Comparison of ENCODE assay signal across 9 cellular contexts in genomic region chr19:18846862-18847515, GRCh38. TPM values are rescaled to one million over a fixed set of nuclear protein-coding genes. Genes with fewer than 3 reads are reported as not detected.
DNase-seq lines count a peak whose midpoint lies in the region; ATAC-seq, FAIRE-seq and TF ChIP-seq lines count a peak whose summit lies in the region.
"Had no signal": no experiment of that assay in that cellular context is flagged by ENCODE, and none has a peak within 500 bp of the region (broad histone marks: within the 10 kb centered on the region; RNA-seq: fewer than 3 reads in every experiment).

No MANE protein-coding gene starts in this region.

- CTCF ChIA-PET in CD4-positive, alpha-beta memory T cell (lab: Charles Lee; ENCODE audit: partially characterized antibody), result interaction anchor here (0.6 to 4.9 kb wide), 34 partner anchors 9 to 422 kb away, joined by 3 to 31 read pairs (median 8); partner anchors contain the start of genes COPE, ELL, FKBP8 and KXD1
- CTCF ChIA-PET in activated naive CD4-positive, alpha-beta T cell treated with anti-CD3 and anti-CD28 coated beads for 36 hours (lab: Charles Lee), result interaction anchor here (0.6 to 5.2 kb wide), 24 partner anchors 9 to 385 kb away, joined by 3 to 41 read pairs (median 4); partner anchors contain the start of genes REX1BD and UPF1

- H3K27ac ChIP-seq in CD4-positive, alpha-beta memory T cell (ENCODE audit: low read depth, low read length), result no peak overlapping the region
- peak overlapping the region in 1 of 2 donors; percentile 13 for H3K27ac ChIP-seq in ovary
- H3K27ac ChIP-seq in tibial artery, result peak overlapping the region; percentile 83 to 84

- peaks cover 37% of the 10 kb centered on the region for H3K36me3 ChIP-seq in CD4-positive, alpha-beta memory T cell (ENCODE audit: insufficient read depth, low read length)
- H3K36me3 ChIP-seq in ovary, result no peaks in the 10 kb centered on the region
- H3K36me3 ChIP-seq in tibial artery, result peaks cover 20 to 22% (median 21%) of the 10 kb centered on the region in 3 donors

- no peak for FAIRE-seq in frontal cortex (lab: Jason Lieb, UNC)

- peaks cover 0 to 3% (median 0%) of the 10 kb centered on the region in 8 donors for H3K9me3 Mint-ChIP-seq in CD4-positive, alpha-beta memory T cell
- no peaks in the 10 kb centered on the region for H3K9me3 Mint-ChIP-seq in HFFc6
- no peaks in the 10 kb centered on the region for H3K9me3 Mint-ChIP-seq in activated naive CD4-positive, alpha-beta T cell treated with anti-CD3 and anti-CD28 coated beads for 36 hours

- H3K27ac Mint-ChIP-seq in CD4-positive, alpha-beta memory T cell, result peak overlapping the region; percentile 42 to 89 (median 63)
- peak overlapping the region; percentile 97 for H3K27ac Mint-ChIP-seq in HFFc6
- no peak overlapping the region for H3K27ac Mint-ChIP-seq in activated naive CD4-positive, alpha-beta T cell treated with anti-CD3 and anti-CD28 coated beads for 36 hours

- peak; percentile 58 to 64 (median 62) for DNase-seq in CD4-positive, alpha-beta memory T cell
- DNase-seq in HFFc6 (peak; percentile 73), RPMI8226 (peak; percentile 66), frontal cortex (ENCODE audit: low spot score in 2 of 2) (peak; percentile 73 to 84), ovary (peak; percentile 78 to 88 (median 84)), tibial artery (peak; percentile 82 to 87)
- peak; percentile 79 for DNase-seq in activated naive CD4-positive, alpha-beta T cell treated with anti-CD3 and anti-CD28 coated beads for 36 hours

- no peaks in the 10 kb centered on the region for H3K27me3 ChIP-seq in CD4-positive, alpha-beta memory T cell (ENCODE audit: insufficient read depth, low read length)
- H3K27me3 ChIP-seq in ovary (no peaks in the 10 kb centered on the region), tibial artery (no peaks in the 10 kb centered on the region)

- no peak for TF ChIP-seq POLR2A in ovary (IDR thresholded peaks at IDR 0.05)

- TF ChIP-seq EP300 in ovary (IDR thresholded peaks at IDR 0.05), result no peak

- no peaks in the 10 kb centered on the region for H3K27me3 Mint-ChIP-seq in CD4-positive, alpha-beta memory T cell
- no peaks in the 10 kb centered on the region; the same call in 1 of the 2 replicates for H3K27me3 Mint-ChIP-seq in HFFc6 (ENCODE audit: insufficient read depth)
- H3K27me3 Mint-ChIP-seq in activated naive CD4-positive, alpha-beta T cell treated with anti-CD3 and anti-CD28 coated beads for 36 hours (ENCODE audit: low read depth), result no peaks in the 10 kb centered on the region

- peaks cover 29 to 64% of the 10 kb centered on the region in 2 donors for H3K36me3 Mint-ChIP-seq in CD4-positive, alpha-beta memory T cell
- H3K36me3 Mint-ChIP-seq in HFFc6 (ENCODE audit: low read depth), result peaks cover 8% of the 10 kb centered on the region; the same call in 1 of the 2 replicates
- H3K36me3 Mint-ChIP-seq in activated naive CD4-positive, alpha-beta T cell treated with anti-CD3 and anti-CD28 coated beads for 36 hours (ENCODE audit: low read depth), result peaks cover 29% of the 10 kb centered on the region

- peak; percentile 95 for TF ChIP-seq CTCF in HFFc6 (IDR thresholded peaks at IDR 0.05)
- TF ChIP-seq CTCF in ovary (IDR thresholded peaks at IDR 0.05), result peak; percentile 76 to 81 (median 80)
- peak; percentile 80 to 81 for TF ChIP-seq CTCF in tibial artery (IDR thresholded peaks at IDR 0.05)

- intact Hi-C loops in CD4-positive, alpha-beta memory T cell (cut with micrococcal nuclease), result loop anchor here (1.0 to 5.0 kb wide), 3 partner anchors 253 to 395 kb away; no protein-coding TSS in a partner anchor
- intact Hi-C loops in activated naive CD4-positive, alpha-beta T cell treated with anti-CD3 and anti-CD28 coated beads for 36 hours (cut with micrococcal nuclease), result loop anchor here (1.0 to 5.0 kb wide), 3 partner anchors 253 to 375 kb away; no protein-coding TSS in a partner anchor
- intact Hi-C loops in ovary (cut with DNase I) (loop anchor here in 3 of 4 donors (5.0 kb wide), 3 partner anchors 250 to 395 kb away; no protein-coding TSS in a partner anchor), tibial artery (cut with DNase I; ENCODE audit: low total_unique reads) (loop anchor here (10.0 kb wide), 1 partner anchor 252 kb away; no protein-coding TSS in a partner anchor)

- POLR2A ChIA-PET in CD4-positive, alpha-beta memory T cell (lab: Charles Lee; ENCODE audit: partially characterized antibody), result interaction anchor here (0.9 to 1.9 kb wide), 6 partner anchors 11 to 275 kb away, joined by 3 to 7 read pairs (median 5); partner anchors contain the start of genes REX1BD, UBA52 and UPF1

- H3K4me1 Mint-ChIP-seq in CD4-positive, alpha-beta memory T cell, result peaks cover 48 to 81% (median 63%) of the 10 kb centered on the region in 4 donors
- H3K4me1 Mint-ChIP-seq in HFFc6 (ENCODE audit: low read depth), result peaks cover 77% of the 10 kb centered on the region
- H3K4me1 Mint-ChIP-seq in activated naive CD4-positive, alpha-beta T cell treated with anti-CD3 and anti-CD28 coated beads for 36 hours (ENCODE audit: low read depth), result peaks cover 47% of the 10 kb centered on the region

- H3K4me3 ChIP-seq in CD4-positive, alpha-beta memory T cell (ENCODE audit: low read length in 2 of 2), result no peak overlapping the region
- H3K4me3 ChIP-seq in ovary (no peak overlapping the region), tibial artery (no peak overlapping the region)

- WGBS in ovary, 3 donors, result 40 to 52% (median 43%) methylated on average over 18 of the region's 18 CpGs

- peaks cover 66% of the 10 kb centered on the region for H3K4me1 ChIP-seq in CD4-positive, alpha-beta memory T cell (ENCODE audit: insufficient read depth, low read length)
- H3K4me1 ChIP-seq in ovary (ENCODE audit: insufficient read depth), result peaks cover 48% of the 10 kb centered on the region
- H3K4me1 ChIP-seq in tibial artery, result peaks cover 0 to 73% (median 57%) of the 10 kb centered on the region in 4 donors

- no peaks in the 10 kb centered on the region for H3K9me3 ChIP-seq in CD4-positive, alpha-beta memory T cell (ENCODE audit: control insufficient read depth in 1 of 2, low read length in 2 of 2)
- H3K9me3 ChIP-seq in ovary (no peaks in the 10 kb centered on the region), tibial artery (no peaks in the 10 kb centered on the region)

- H3K4me3 Mint-ChIP-seq in CD4-positive, alpha-beta memory T cell, result peak overlapping the region in 5 of 8 donors; percentile 17 to 70 (median 39)
- H3K4me3 Mint-ChIP-seq in HFFc6, result peak overlapping the region; percentile 76
- no peak overlapping the region for H3K4me3 Mint-ChIP-seq in activated naive CD4-positive, alpha-beta T cell treated with anti-CD3 and anti-CD28 coated beads for 36 hours

- ATAC-seq in GM19463 (IDR thresholded peaks at IDR 0.05; ENCODE audit: unreplicated experiment), result no peak

RNA-seq across cellular contexts. Expression of gene UPF1, which starts 15.2 kb away (rescaled TPM):
- total RNA-seq in CD4-positive, alpha-beta memory T cell, result 100 to 1,000 TPM; 127 to 130 TPM
- polyA plus RNA-seq in CD4-positive, alpha-beta memory T cell, result 10 to 100 TPM in 1 of 2 donors, 1 to 10 TPM in 1; 2.6 to 21.9 TPM
- total RNA-seq in HFFc6 (2021; fragmentation: NEBNext Ultra II Directional; extraction: Animal tissue kit (Norgen Biotek cat#: 25700)), result 10 to 100 TPM; 46.3 to 54.7 (median 51.4) TPM
- total RNA-seq in activated naive CD4-positive, alpha-beta T cell treated with anti-CD3 and anti-CD28 coated beads for 36 hours, result 100 to 1,000 TPM in 1 of 2 experiments, 10 to 100 TPM in 1; 95.0 to 105 TPM
- total RNA-seq in frontal cortex (38.3 TPM), ovary (10 to 100 TPM; 38.0 to 89.0 (median 62.0) TPM)
- 10 to 100 TPM; 35.4 to 37.1 TPM for polyA plus RNA-seq in ovary

RNA-seq across cellular contexts. Expression of gene CERS1, which starts 49.0 kb away (rescaled TPM):
- not detected for total RNA-seq in CD4-positive, alpha-beta memory T cell
- not detected for polyA plus RNA-seq in CD4-positive, alpha-beta memory T cell
- 1 to 10 TPM in 5 of 6 experiments, under 1 TPM in 1; 0.96 to 2.1 (median 1.3) TPM for total RNA-seq in HFFc6 (2021; fragmentation: NEBNext Ultra II Directional; extraction: Animal tissue kit (Norgen Biotek cat#: 25700))
- not detected for total RNA-seq in activated naive CD4-positive, alpha-beta T cell treated with anti-CD3 and anti-CD28 coated beads for 36 hours
- total RNA-seq in frontal cortex, result 21.2 TPM
- total RNA-seq in ovary, result 1 to 10 TPM in 3 of 7 donors, under 1 TPM in 4; 0.36 to 2.6 (median 0.99) TPM
- polyA plus RNA-seq in ovary, result 1 to 10 TPM; 1.2 to 1.7 TPM
- total RNA-seq: T-helper 1 cell treated with Interleukin-12 subunit alpha and Interleukin-12 subunit beta and Interleukin-4 antibody, amounts not matched to agents 30 ng/mL and 1 ng/mL, for 36 hours had no signal

RNA-seq across cellular contexts. Expression of gene COMP, which starts 55.9 kb away (rescaled TPM):
- total RNA-seq in CD4-positive, alpha-beta memory T cell, result not detected
- polyA plus RNA-seq in CD4-positive, alpha-beta memory T cell, result not detected
- total RNA-seq in HFFc6 (2021; fragmentation: NEBNext Ultra II Directional; extraction: Animal tissue kit (Norgen Biotek cat#: 25700)), result 1 to 10 TPM in 3 of 6 experiments, under 1 TPM in 3; 0.67 to 6.1 (median 0.98) TPM
- total RNA-seq in activated naive CD4-positive, alpha-beta T cell treated with anti-CD3 and anti-CD28 coated beads for 36 hours, result not detected
- not detected for total RNA-seq in frontal cortex
- total RNA-seq in ovary, result under 1 TPM in 4 of 7 donors, not detected in 3; 0.17 to 0.92 (median 0.52) TPM
- under 1 TPM; 0.08 to 0.35 TPM for polyA plus RNA-seq in ovary
- total RNA-seq: T-helper 1 cell treated with Interleukin-12 subunit alpha and Interleukin-12 subunit beta and Interleukin-4 antibody, amounts not matched to agents 30 ng/mL and 1 ng/mL, for 36 hours had no signal
